In genomic region chr7:121330053-121330833, GRCh38 we compare ENCODE assay signal across 8 cellular contexts.
DNase-seq lines count a peak whose midpoint lies in the region; ATAC-seq and TF ChIP-seq lines count a peak whose summit lies in the region.

No MANE protein-coding gene starts in this region.

- H3K27ac Mint-ChIP-seq in effector memory CD8-positive, alpha-beta T cell: no peak overlapping the region
- no peak overlapping the region for H3K27ac Mint-ChIP-seq in nephron progenitor cell

- peaks cover 7% of the 10 kb centered on the region; the same call in 1 of the 2 replicates for H3K4me1 ChIP-seq in ES-I3 (ENCODE audit: insufficient read depth, low read length)

- peak overlapping the region; percentile 70 for H3K9ac ChIP-seq in ES-I3 (ENCODE audit: low read depth, low read length)

- no peak overlapping the region for H3K27ac ChIP-seq in RWPE1

- H3K36me3 ChIP-seq in ES-I3 (ENCODE audit: insufficient read depth, low read length): no peaks in the 10 kb centered on the region

- H3K4me3 Mint-ChIP-seq in effector memory CD8-positive, alpha-beta T cell: peak overlapping the region; percentile 61 to 73
- peak overlapping the region; percentile 84 for H3K4me3 Mint-ChIP-seq in nephron progenitor cell

- H3K9me3 Mint-ChIP-seq in effector memory CD8-positive, alpha-beta T cell: no peaks in the 10 kb centered on the region
- peaks cover 4% of the 10 kb centered on the region for H3K9me3 Mint-ChIP-seq in nephron progenitor cell

- peak; percentile 31 for ATAC-seq in GM21576 (IDR thresholded peaks at IDR 0.05; ENCODE audit: unreplicated experiment)
- ATAC-seq in effector memory CD8-positive, alpha-beta T cell (replicated peaks): peak; percentile 24

- CTCF ChIA-PET in RWPE1 (lab: Yijun Ruan, JAX): interaction anchor here (0.6 to 1.4 kb wide), 4 partner anchors 25 to 390 kb away, joined by 3 to 5 read pairs (median 3); partner anchors contain the start of gene FAM3C

- peaks cover 68 to 76% of the 10 kb centered on the region in 2 donors for H3K27me3 Mint-ChIP-seq in effector memory CD8-positive, alpha-beta T cell
- H3K27me3 Mint-ChIP-seq in nephron progenitor cell (ENCODE audit: low read depth, poor library complexity): peaks cover 50% of the 10 kb centered on the region

- no peaks in the 10 kb centered on the region for H3K9me3 ChIP-seq in ES-I3 (ENCODE audit: control insufficient read depth, insufficient read depth, low read length)

- DNase-seq in NCI-H69 (lab: John Stamatoyannopoulos, UW) (peak; percentile 90), nephron progenitor cell (peak; percentile 52), T-helper 9 cell (no peak), SW 1271 (lab: John Stamatoyannopoulos, UW) (no peak), RWPE1 (ENCODE audit: low spot score) (no peak)
- DNase-seq in effector memory CD8-positive, alpha-beta T cell: no peak

- peaks cover 17 to 19% of the 10 kb centered on the region in 2 donors for H3K4me1 Mint-ChIP-seq in effector memory CD8-positive, alpha-beta T cell (ENCODE audit: low read depth in 2 of 2)
- peaks cover 28% of the 10 kb centered on the region for H3K4me1 Mint-ChIP-seq in nephron progenitor cell

- H3K36me3 Mint-ChIP-seq in effector memory CD8-positive, alpha-beta T cell (ENCODE audit: insufficient read depth): no peaks in the 10 kb centered on the region
- no peaks in the 10 kb centered on the region for H3K36me3 Mint-ChIP-seq in nephron progenitor cell (ENCODE audit: low read depth)

- POLR2A ChIA-PET in RWPE1 (lab: Yijun Ruan, JAX; ENCODE audit: low non-redundant PET): interaction anchor here (0.7 kb wide), 1 partner anchor 15 kb away, joined by 7 read pairs; no protein-coding TSS in a partner anchor

- TF ChIP-seq CTCF in nephron progenitor cell (IDR thresholded peaks at IDR 0.05): no peak
- TF ChIP-seq CTCF in RWPE1 (conservative IDR thresholded peaks at IDR 0.05; ENCODE audit: low read depth): no peak

Comparison
In these comparisons a context has a peak if more than half of its experiments do, and no peak if none do; other contexts are left out.
1. DNase-seq: peak in NCI-H69 (single experiment) and nephron progenitor cell (single experiment); none in effector memory CD8-positive, alpha-beta T cell (0 of 3), T-helper 9 cell (single experiment), SW 1271 (0 of 2) and RWPE1 (single experiment).